Comparison of ENCODE assay signal across 10 cellular contexts in the genomic region with DNA sequence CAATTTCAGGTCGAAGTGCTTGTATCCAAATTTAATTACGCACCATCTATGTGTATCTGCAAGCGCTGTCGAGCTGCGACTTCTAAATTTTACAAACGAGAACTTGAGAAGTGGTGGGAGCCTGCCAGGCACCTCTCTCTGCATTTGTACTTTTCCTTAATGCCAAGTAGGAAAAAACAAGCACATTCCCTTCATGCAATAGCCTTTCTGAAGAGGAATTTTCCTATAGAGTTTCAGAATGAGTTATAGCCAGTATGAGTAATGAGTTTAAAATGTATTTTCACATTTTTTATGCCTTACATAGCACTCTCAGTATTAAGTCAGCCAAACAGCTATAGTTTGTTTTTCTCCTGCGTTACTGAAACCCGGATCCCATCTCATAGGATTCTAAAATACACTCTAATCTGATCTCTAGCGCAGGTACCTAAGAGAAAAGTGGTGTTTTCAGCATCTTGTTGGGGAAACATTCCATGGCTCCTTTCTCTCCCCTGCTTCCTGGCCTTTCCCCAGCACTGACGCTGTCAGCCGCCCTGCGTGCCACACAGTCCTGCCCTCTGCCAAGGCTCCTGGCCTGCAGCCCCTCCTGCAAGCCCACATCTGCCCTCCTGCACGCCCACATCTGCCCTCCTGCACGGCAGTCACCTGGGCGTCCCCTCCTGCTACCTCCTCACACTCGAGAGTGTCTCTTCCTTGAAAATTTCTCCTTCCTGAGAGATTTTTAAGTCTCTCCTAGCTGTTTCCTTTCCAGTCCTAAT.
DNase-seq lines count a peak whose midpoint lies in the region; ATAC-seq and TF ChIP-seq lines count a peak whose summit lies in the region.
"Had no signal": no experiment of that assay in that cellular context is flagged by ENCODE, and none has a peak within 500 bp of the region (broad histone marks: within the 10 kb centered on the region; RNA-seq: fewer than 3 reads in every experiment).

No MANE protein-coding gene starts in this region.

- ATAC-seq in right cardiac atrium (peak; percentile 69), sciatic nerve (no peak)

- no peaks in the 10 kb centered on the region for H3K9me3 ChIP-seq in ascending aorta
- no peaks in the 10 kb centered on the region for H3K9me3 ChIP-seq in right cardiac atrium (ENCODE audit: control insufficient read depth, low read length)
- H3K9me3 ChIP-seq in stomach = no peaks in the 10 kb centered on the region
- H3K9me3 ChIP-seq: adrenal gland had no signal

- intact Hi-C loops in ascending aorta (cut with DNase I) (loop anchor here (1.0 to 5.0 kb wide), 2 partner anchors 101 to 226 kb away; no protein-coding TSS in a partner anchor), right cardiac atrium (cut with DNase I) (no loop called here), stomach (cut with DNase I; ENCODE audit: low total_unique reads) (no loop called here), sciatic nerve (cut with DNase I) (no loop called here)

- peak; percentile 97 for DNase-seq in HCEC 1CT
- DNase-seq in ascending aorta (ENCODE audit: low spot score in 2 of 2) = peak in 1 of 2 donors; percentile 81
- DNase-seq in right cardiac atrium = peak in 2 of 3 donors; percentile 72 to 73
- no peak for DNase-seq in stomach
- DNase-seq in sciatic nerve (ENCODE audit: low spot score) = no peak
- DNase-seq in SIG-M5 treated with dmso at 0.1 percent for 504 hours (lab: John Stamatoyannopoulos, UW; ENCODE audit: unreplicated experiment) = no peak
- DNase-seq in stimulated activated CD8-positive, alpha-beta memory T cell treated with anti-CD3 and anti-CD28 coated beads, Interleukin-4, amount 100 ng/mL, for 48 hours = no peak
- no peak for DNase-seq in HEK293T (ENCODE audit: extremely low spot score)
- DNase-seq: NCI-H1105 had no signal

- TF ChIP-seq CTCF in ascending aorta (IDR thresholded peaks at IDR 0.05) (no peak), stomach (IDR thresholded peaks at IDR 0.05) (no peak)

- TF ChIP-seq POLR2A in stomach (IDR thresholded peaks at IDR 0.05) = no peak

- H3K27me3 ChIP-seq in ascending aorta (no peaks in the 10 kb centered on the region), right cardiac atrium (ENCODE audit: control insufficient read depth, insufficient read depth) (no peaks in the 10 kb centered on the region), stomach (peaks cover 0 to 4% (median 0%) of the 10 kb centered on the region in 3 donors)
- H3K27me3 ChIP-seq: adrenal gland had no signal

- CTCF ChIA-PET in HEK293T (lab: Yijun Ruan, JAX) = interaction anchor here (0.8 kb wide), 1 partner anchor 205 kb away, joined by 4 read pairs; no protein-coding TSS in a partner anchor

- H3K27ac ChIP-seq in ascending aorta = peak overlapping the region; percentile 70 to 72
- no peak overlapping the region for H3K27ac ChIP-seq in right cardiac atrium (ENCODE audit: low read length)
- H3K27ac ChIP-seq in stomach = peak overlapping the region in 3 of 5 donors; percentile 7 to 57 (median 56)

- TF ChIP-seq EP300 in stomach (IDR thresholded peaks at IDR 0.05) = no peak

- H3K36me3 ChIP-seq in ascending aorta (no peaks in the 10 kb centered on the region), stomach (no peaks in the 10 kb centered on the region)
- H3K36me3 ChIP-seq: adrenal gland had no signal

- WGBS in right cardiac atrium = 48% methylated on average over 16 of the region's 16 CpGs
- WGBS in stomach, 5 donors = 57 to 78% (median 64%) methylated on average over 15 to 16 of the region's 16 CpGs

- H3K4me3 ChIP-seq in ascending aorta = peak overlapping the region; percentile 23 to 30
- no peak overlapping the region for H3K4me3 ChIP-seq in right cardiac atrium (ENCODE audit: low read length)
- no peak overlapping the region for H3K4me3 ChIP-seq in stomach
- H3K4me3 ChIP-seq: adrenal gland had no signal

- POLR2A ChIA-PET in HEK293T (lab: Yijun Ruan, JAX) = no interaction called here

- H3K4me1 ChIP-seq in ascending aorta = peaks cover 0 to 18% of the 10 kb centered on the region in 2 donors
- H3K4me1 ChIP-seq in right cardiac atrium (ENCODE audit: control insufficient read depth, insufficient read depth, low read length) = no peaks in the 10 kb centered on the region
- peaks cover 0 to 13% (median 4%) of the 10 kb centered on the region in 4 donors for H3K4me1 ChIP-seq in stomach

TF ChIP-seq in HEK293T, 16 proteins besides CTCF, POLR2A, EP300 and RAD21:
- TF ChIP-seq CTBP1 (IDR thresholded peaks at IDR 0.05; ENCODE audit: borderline replicate concordance) (no peak), ELF4 (IDR thresholded peaks at IDR 0.05) (no peak), TARDBP (IDR thresholded peaks at IDR 0.05) (no peak), L3MBTL2 (conservative IDR thresholded peaks at IDR 0.05) (no peak), LEF1 (IDR thresholded peaks at IDR 0.05; ENCODE audit: borderline replicate concordance) (no peak), SUZ12 (IDR thresholded peaks at IDR 0.05) (no peak), SP1 (IDR thresholded peaks at IDR 0.05) (no peak), FOXA1 (IDR thresholded peaks at IDR 0.05) (no peak), FOXK2 (IDR thresholded peaks at IDR 0.05) (no peak), ARNT (IDR thresholded peaks at IDR 0.05) (no peak), HDGF (IDR thresholded peaks at IDR 0.05; ENCODE audit: borderline replicate concordance) (no peak), NFRKB (IDR thresholded peaks at IDR 0.05) (no peak), FOXM1 (IDR thresholded peaks at IDR 0.05; ENCODE audit: borderline replicate concordance) (no peak), ZNF384 (IDR thresholded peaks at IDR 0.05) (no peak), BHLHE40 (IDR thresholded peaks at IDR 0.05; ENCODE audit: borderline replicate concordance) (no peak)
- TF ChIP-seq, protein P1, sequence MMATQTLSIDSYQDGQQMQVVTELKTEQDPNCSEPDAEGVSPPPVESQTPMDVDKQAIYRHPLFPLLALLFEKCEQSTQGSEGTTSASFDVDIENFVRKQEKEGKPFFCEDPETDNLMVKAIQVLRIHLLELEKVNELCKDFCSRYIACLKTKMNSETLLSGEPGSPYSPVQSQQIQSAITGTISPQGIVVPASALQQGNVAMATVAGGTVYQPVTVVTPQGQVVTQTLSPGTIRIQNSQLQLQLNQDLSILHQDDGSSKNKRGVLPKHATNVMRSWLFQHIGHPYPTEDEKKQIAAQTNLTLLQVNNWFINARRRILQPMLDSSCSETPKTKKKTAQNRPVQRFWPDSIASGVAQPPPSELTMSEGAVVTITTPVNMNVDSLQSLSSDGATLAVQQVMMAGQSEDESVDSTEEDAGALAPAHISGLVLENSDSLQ (IDR thresholded peaks at IDR 0.05) = no peak
TF ChIP-seq in HEK293T: peak in this region for 0.

Comparison
In these comparisons a context has a peak if more than half of its experiments do, and no peak if none do; other contexts are left out.
1. DNase-seq: peak in HCEC 1CT (single experiment) and right cardiac atrium (2 of 3); none in stomach (single experiment), sciatic nerve (single experiment), SIG-M5 treated with dmso at 0.1 percent for 504 hours (single experiment), stimulated activated CD8-positive, alpha-beta memory T cell treated with anti-CD3 and anti-CD28 coated beads, Interleukin-4, amount 100 ng/mL, for 48 hours (single experiment) and HEK293T (single experiment).
2. H3K4me3 ChIP-seq: peak in ascending aorta (2 of 2); none in right cardiac atrium (single experiment) and stomach (0 of 4).